19 cellular contexts compared by ENCODE assay signal in genomic region chr1:191895049-191895448, GRCh38.
DNase-seq lines count a peak whose midpoint lies in the region; ATAC-seq, FAIRE-seq and TF ChIP-seq lines count a peak whose summit lies in the region.
"Had no signal": no experiment of that assay in that cellular context is flagged by ENCODE, and none has a peak within 500 bp of the region (broad histone marks: within the 10 kb centered on the region; RNA-seq: fewer than 3 reads in every experiment).

No MANE protein-coding gene starts in this region.

- no peak overlapping the region for H4K91ac ChIP-seq in H1 (replicated peaks; ENCODE audit: insufficient read length, low read length)

- H3K4me3 Mint-ChIP-seq in CD4-positive, alpha-beta T cell: no peak overlapping the region
- H3K4me3 Mint-ChIP-seq: B cell; CD4-positive, CD25-positive, alpha-beta regulatory T cell; CD8-positive, alpha-beta memory T cell; H9 had no signal

- H3K4me2 ChIP-seq in Loucy (ENCODE audit: low read depth, low read length, poor library complexity, severe bottlenecking): no peak overlapping the region
- H3K4me2 ChIP-seq in SU-DHL-6 (ENCODE audit: low read depth, low read length, poor library complexity, severe bottlenecking): no peak overlapping the region
- H3K4me2 ChIP-seq in H1 (ENCODE audit: insufficient read depth in 1 of 2, low read depth in 2 of 2, low read length in 2 of 2): no peak overlapping the region
- H3K4me2 ChIP-seq: BLaER1 had no signal

- H3K14ac ChIP-seq in H1 (ENCODE audit: insufficient read length): no peak overlapping the region

- H2BK12ac ChIP-seq in H1 (ENCODE audit: low read depth, low read length): no peak overlapping the region

- POLR2A ChIA-PET in H1 (lab: Charles Lee; ENCODE audit: partially characterized antibody): no interaction called here
- POLR2A ChIA-PET in CD4-positive, alpha-beta T cell (lab: Charles Lee): no interaction called here

- H3K9me2 ChIP-seq in Loucy (replicated peaks; ENCODE audit: low read depth, low read length): no peaks in the 10 kb centered on the region
- no peaks in the 10 kb centered on the region for H3K9me2 ChIP-seq in SU-DHL-6 (replicated peaks; ENCODE audit: insufficient read depth, low read length)

- H3K36me3 ChIP-seq in Loucy (ENCODE audit: insufficient read depth, low read length) (no peaks in the 10 kb centered on the region), SU-DHL-6 (ENCODE audit: low read length) (no peaks in the 10 kb centered on the region), H1 (ENCODE audit: control insufficient read depth in 2 of 4, insufficient read depth in 4 of 4, low read length in 3 of 4) (no peaks in the 10 kb centered on the region)
- H3K36me3 ChIP-seq: BLaER1 had no signal

- no peaks in the 10 kb centered on the region for H3K4me1 ChIP-seq in Loucy (ENCODE audit: insufficient read depth, low read length, poor library complexity, severe bottlenecking)
- H3K4me1 ChIP-seq in H1 (replicated peaks in 1 of 4; ENCODE audit: control insufficient read depth in 3 of 4, insufficient read depth in 4 of 4, low read length in 3 of 4): no peaks in the 10 kb centered on the region
- H3K4me1 ChIP-seq: BLaER1 had no signal

- H3K27me3 Mint-ChIP-seq in CD4-positive, alpha-beta T cell: no peaks in the 10 kb centered on the region
- H3K27me3 Mint-ChIP-seq: B cell; CD4-positive, CD25-positive, alpha-beta regulatory T cell; CD8-positive, alpha-beta memory T cell had no signal

- no peak for TF ChIP-seq POLR2A in H1 (IDR thresholded peaks at IDR 0.05; ENCODE audit: control extremely low read depth in 1 of 2, low read depth in 2 of 2, low read length in 2 of 2)

- no peaks in the 10 kb centered on the region for H3K23me2 ChIP-seq in H1 (ENCODE audit: low read depth, low read length)

- no peak overlapping the region for H4K5ac ChIP-seq in H1 (ENCODE audit: insufficient read length, low read depth, low read length)

- H3K9me3 ChIP-seq in Loucy (ENCODE audit: insufficient read depth, low read depth, low read length) (no peaks in the 10 kb centered on the region), SU-DHL-6 (ENCODE audit: insufficient read depth, low read length) (no peaks in the 10 kb centered on the region), H1 (ENCODE audit: insufficient read depth in 2 of 2, low read depth in 1 of 2, low read length in 1 of 2) (no peaks in the 10 kb centered on the region)
- no peaks in the 10 kb centered on the region for H3K9me3 ChIP-seq in CD4-positive, alpha-beta T cell (ENCODE audit: control insufficient read depth, low read length)
- H3K9me3 ChIP-seq: BLaER1 had no signal

- no peak for TF ChIP-seq EP300 in H1 (IDR thresholded peaks at IDR 0.05; ENCODE audit: borderline replicate concordance in 1 of 2, low read depth in 2 of 2, low read length in 2 of 2)

- no peaks in the 10 kb centered on the region for H4K20me1 ChIP-seq in Loucy (ENCODE audit: insufficient read depth, low read length, poor library complexity, severe bottlenecking)
- no peaks in the 10 kb centered on the region for H4K20me1 ChIP-seq in SU-DHL-6 (ENCODE audit: low read depth, low read length)
- H4K20me1 ChIP-seq in H1 (replicated peaks in 1 of 2; ENCODE audit: control insufficient read depth in 1 of 2, insufficient read depth in 2 of 2, low read length in 2 of 2): no peaks in the 10 kb centered on the region
- H4K20me1 ChIP-seq: BLaER1 had no signal

- H3K4me3 ChIP-seq in Loucy (ENCODE audit: low read length, poor library complexity, severe bottlenecking): no peak overlapping the region
- no peak overlapping the region for H3K4me3 ChIP-seq in SU-DHL-6 (ENCODE audit: insufficient read depth, low read length, poor library complexity, severe bottlenecking)
- H3K4me3 ChIP-seq in H1 (ENCODE audit: extremely low read depth in 1 of 4, insufficient read depth in 2 of 4, low read depth in 3 of 4, low read length in 4 of 4): no peak overlapping the region
- H3K4me3 ChIP-seq: BLaER1, GM23248 had no signal

- CTCF ChIA-PET in H1 (lab: Charles Lee; ENCODE audit: partially characterized antibody): interaction anchor here (0.6 kb wide), 1 partner anchor 349 kb away, joined by 3 read pairs; no protein-coding TSS in a partner anchor
- CTCF ChIA-PET in CD4-positive, alpha-beta T cell (lab: Charles Lee): no interaction called here

- H2BK15ac ChIP-seq in H1 (ENCODE audit: low read length): no peak overlapping the region

- H3F3A ChIP-seq in Loucy (ENCODE audit: low read depth) (no peaks in the 10 kb centered on the region), SU-DHL-6 (ENCODE audit: insufficient read depth) (no peaks in the 10 kb centered on the region)

- H3K27ac ChIP-seq in SU-DHL-6 (ENCODE audit: low read depth, low read length) (no peak overlapping the region), H1 (ENCODE audit: low read depth, low read length) (no peak overlapping the region)
- no peak overlapping the region for H3K27ac ChIP-seq in CD4-positive, alpha-beta T cell (ENCODE audit: low read depth, low read length)
- H3K27ac ChIP-seq: BLaER1, C4-2B, GM23248 had no signal

- TF ChIP-seq CTCF in Loucy (conservative IDR thresholded peaks at IDR 0.05; ENCODE audit: low read length): no peak
- TF ChIP-seq CTCF in SU-DHL-6 (IDR thresholded peaks at IDR 0.05; ENCODE audit: insufficient read depth, low read length, poor library complexity, severe bottlenecking): no peak
- no peak for TF ChIP-seq CTCF in H1 (IDR thresholded peaks at IDR 0.05; ENCODE audit: control extremely low read depth in 1 of 3, insufficient read depth in 1 of 3, low read depth in 1 of 3, low read length in 3 of 3)
- TF ChIP-seq CTCF in CD4-positive, alpha-beta T cell (IDR thresholded peaks at IDR 0.05): no peak

- H3K9me3 Mint-ChIP-seq in CD4-positive, alpha-beta T cell: peaks cover 2% of the 10 kb centered on the region
- H3K9me3 Mint-ChIP-seq: H9 had no signal

- no peaks in the 10 kb centered on the region for H3K79me1 ChIP-seq in H1 (ENCODE audit: low read depth, low read length)

- ATAC-seq in CD4-positive, alpha-beta T cell (ENCODE audit: poor library complexity): no peak
- ATAC-seq in GM18907 (IDR thresholded peaks at IDR 0.05; ENCODE audit: unreplicated experiment): no peak

- FAIRE-seq in H1 (lab: Jason Lieb, UNC): no peak
- FAIRE-seq: G401.6, GM12892, GM19239 had no signal

- H3K23ac ChIP-seq in H1 (ENCODE audit: insufficient read length): no peak overlapping the region

- H2AFZ ChIP-seq in Loucy (ENCODE audit: low read length): peak overlapping the region; percentile 11; the same call in 1 of the 2 replicates
- H2AFZ ChIP-seq in SU-DHL-6 (ENCODE audit: low read depth, low read length, severe bottlenecking): peak overlapping the region; percentile 59
- H2AFZ ChIP-seq in H1 (ENCODE audit: low read length): 0 out of 2 replicates have a peak overlapping the region, but pooled peaks have one; percentile 16
- H2AFZ ChIP-seq: GM23248 had no signal

- H3K27me3 ChIP-seq in Loucy (ENCODE audit: insufficient read depth, low read length, poor library complexity, severe bottlenecking): no peaks in the 10 kb centered on the region
- no peaks in the 10 kb centered on the region for H3K27me3 ChIP-seq in SU-DHL-6 (ENCODE audit: low read length)
- H3K27me3 ChIP-seq in H1 (replicated peaks in 1 of 4; ENCODE audit: control insufficient read depth in 3 of 4, extremely low read depth in 1 of 4, insufficient read depth in 3 of 4, low read length in 3 of 4): no peaks in the 10 kb centered on the region
- no peaks in the 10 kb centered on the region for H3K27me3 ChIP-seq in CD4-positive, alpha-beta T cell (ENCODE audit: control insufficient read depth, insufficient read depth, low read length)
- H3K27me3 ChIP-seq: BLaER1 had no signal

- no peaks in the 10 kb centered on the region for H3K36me3 Mint-ChIP-seq in CD4-positive, alpha-beta T cell (ENCODE audit: low read depth)
- H3K36me3 Mint-ChIP-seq: CD4-positive, CD25-positive, alpha-beta regulatory T cell; CD8-positive, alpha-beta memory T cell had no signal

- H3K18ac ChIP-seq in H1 (ENCODE audit: extremely low read depth, low read length): no peak overlapping the region

- intact Hi-C loops in CD4-positive, alpha-beta T cell (cut with DNase I, micrococcal nuclease): no loop called here

- no peak overlapping the region for H3K56ac ChIP-seq in H1 (replicated peaks; ENCODE audit: insufficient read length, low read depth, low read length)

- H4K8ac ChIP-seq in H1 (ENCODE audit: extremely low read depth, insufficient read depth, low read length): no peak overlapping the region

- no peak overlapping the region for H3K4ac ChIP-seq in H1 (replicated peaks; ENCODE audit: insufficient read length, low read depth, low read length)

- H3K79me2 ChIP-seq in Loucy (ENCODE audit: insufficient read depth, low read length): no peaks in the 10 kb centered on the region
- H3K79me2 ChIP-seq in SU-DHL-6 (ENCODE audit: insufficient read depth, low read length): no peaks in the 10 kb centered on the region
- no peaks in the 10 kb centered on the region for H3K79me2 ChIP-seq in H1 (ENCODE audit: control insufficient read depth in 1 of 2, insufficient read depth in 2 of 2, low read length in 2 of 2)

- H2BK120ac ChIP-seq in H1 (replicated peaks; ENCODE audit: low read depth, low read length): no peak overlapping the region

- no peak overlapping the region for H2AK5ac ChIP-seq in H1 (ENCODE audit: low read depth, low read length)

- no peak overlapping the region for H2BK5ac ChIP-seq in H1 (ENCODE audit: low read depth, low read length)

- TF ChIP-seq RAD21 in H1 (IDR thresholded peaks at IDR 0.05 in 1 of 2, conservative IDR thresholded peaks at IDR 0.05 in 1 of 2; ENCODE audit: low read depth in 2 of 2, low read length in 2 of 2): no peak

- H3K27ac Mint-ChIP-seq in CD4-positive, alpha-beta T cell: no peak overlapping the region
- H3K27ac Mint-ChIP-seq: B cell; CD4-positive, CD25-positive, alpha-beta regulatory T cell; CD8-positive, alpha-beta memory T cell; H9 had no signal

- 94% methylated on average over 2 of the region's 2 CpGs; no CpG with 5 or more reads in 1 of the 2 experiments for WGBS in H1 (ENCODE audit: extremely low coverage in 1 of 2, insufficient coverage in 1 of 2, insufficient read length in 1 of 2, insufficient replicate concordance in 2 of 2, low coverage in 1 of 2, low lambda C conversion rate in 2 of 2, missing lambda C conversion rate in 1 of 2), 2 experiments

- no peak for DNase-seq in H1 (ENCODE audit: low read depth in 1 of 2, low spot score in 2 of 2)
- DNase-seq in activated effector memory CD4-positive, alpha-beta T cell treated with anti-CD3 and anti-CD28 coated beads, Interleukin-2, amount 50 U/mL, for 16 hours: no peak
- DNase-seq in CD4-positive, alpha-beta T cell: no peak
- DNase-seq: Calu3; CD4-positive, CD25-positive, alpha-beta regulatory T cell; CD8-positive, alpha-beta memory T cell; COR-L47; DND-41; GM23248; H9 had no signal

- H2BK20ac ChIP-seq in H1 (ENCODE audit: low read length): no peak overlapping the region

- no peaks in the 10 kb centered on the region for H3K4me1 Mint-ChIP-seq in CD4-positive, alpha-beta T cell (ENCODE audit: low read depth)
- H3K4me1 Mint-ChIP-seq: B cell; CD4-positive, CD25-positive, alpha-beta regulatory T cell; CD8-positive, alpha-beta memory T cell had no signal

- H3K9ac ChIP-seq in Loucy (ENCODE audit: low read depth, low read length, poor library complexity, severe bottlenecking) (no peak overlapping the region), SU-DHL-6 (ENCODE audit: low read length) (no peak overlapping the region), H1 (replicated peaks in 1 of 4; ENCODE audit: extremely low read depth in 1 of 4, low read depth in 3 of 4, low read length in 3 of 4) (no peak overlapping the region)
- H3K9ac ChIP-seq: BLaER1, GM23248 had no signal
